Comparison of ENCODE assay signal across 13 cellular contexts in the genomic region with DNA sequence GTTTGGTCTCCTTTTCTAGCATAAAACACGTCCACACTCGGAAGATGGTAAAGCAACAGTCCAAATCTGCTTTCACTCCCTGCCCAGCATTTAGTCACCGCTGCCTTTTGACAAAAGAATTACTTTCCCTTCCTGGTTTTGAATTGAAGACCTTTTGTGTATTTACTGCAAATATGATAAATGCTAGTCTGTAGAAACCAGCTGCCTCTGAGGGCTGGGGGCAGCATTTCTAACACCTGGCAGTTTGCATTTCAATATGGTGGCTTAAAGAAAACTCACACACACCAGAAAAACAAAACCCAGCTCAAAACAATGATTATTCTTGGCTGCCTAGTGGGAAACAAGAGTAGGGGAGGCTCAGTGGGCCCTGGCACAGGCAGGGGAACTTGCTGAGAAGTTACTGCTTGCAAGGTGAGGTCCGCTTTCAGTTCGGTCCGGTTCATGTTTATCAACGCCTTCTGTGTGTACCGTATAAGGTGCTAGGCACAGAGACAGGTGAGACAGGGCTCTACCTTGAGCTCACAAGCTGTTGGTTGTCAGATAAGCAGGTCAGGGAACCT.
DNase-seq lines count a peak whose midpoint lies in the region; ATAC-seq and TF ChIP-seq lines count a peak whose summit lies in the region.
"Had no signal": no experiment of that assay in that cellular context is flagged by ENCODE, and none has a peak within 500 bp of the region (broad histone marks: within the 10 kb centered on the region; RNA-seq: fewer than 3 reads in every experiment).

No MANE protein-coding gene starts in this region.

- H3K27me3 ChIP-seq in DND-41 (ENCODE audit: insufficient read depth, low read length, poor library complexity) (no peaks in the 10 kb centered on the region), HUES48 (ENCODE audit: control insufficient read depth, insufficient read depth, low read length) (no peaks in the 10 kb centered on the region), iPS-15b (ENCODE audit: control insufficient read depth, insufficient read depth, low read length) (no peaks in the 10 kb centered on the region)

- DNase-seq in DND-41 (no peak), NCI-H510A treated with DMSO at 0.1 percent for 48 hours (lab: John Stamatoyannopoulos, UW) (peak; percentile 47), foreskin melanocyte (no peak)
- DNase-seq: activated CD8-positive, alpha-beta T cell treated with anti-CD3 and anti-CD28 coated beads, Interleukin-2, amount 10 ng/mL, durations not matched to agents 7 days and 5 days; hippocampal formation; NCI-H1694 had no signal

- no peak overlapping the region for H3K9ac ChIP-seq in DND-41 (ENCODE audit: low read depth, low read length)
- peak overlapping the region; percentile 0; the same call in 1 of the 2 replicates for H3K9ac ChIP-seq in HUES48 (ENCODE audit: low read depth, low read length)
- H3K9ac ChIP-seq in iPS-15b (ENCODE audit: low read depth, low read length), result peak overlapping the region; percentile 61

- H3K9me3 ChIP-seq in DND-41 (ENCODE audit: insufficient read depth, low read length, severe bottlenecking), result no peaks in the 10 kb centered on the region
- no peaks in the 10 kb centered on the region for H3K9me3 ChIP-seq in HUES48 (ENCODE audit: control insufficient read depth, insufficient read depth, low read length)
- H3K9me3 ChIP-seq in iPS-15b (ENCODE audit: control insufficient read depth, insufficient read depth, low read length), result no peaks in the 10 kb centered on the region

- H3K36me3 ChIP-seq in DND-41 (ENCODE audit: insufficient read depth, low read length), result peaks cover 97% of the 10 kb centered on the region
- H3K36me3 ChIP-seq in HUES48 (ENCODE audit: control insufficient read depth, insufficient read depth, low read length), result peaks cover 5% of the 10 kb centered on the region; the same call in 1 of the 2 replicates
- H3K36me3 ChIP-seq in iPS-15b (ENCODE audit: control insufficient read depth, insufficient read depth, low read length), result no peaks in the 10 kb centered on the region

- H3K27ac ChIP-seq in DND-41 (ENCODE audit: low read length), result peak overlapping the region; percentile 15; the same call in 1 of the 2 replicates
- peak overlapping the region; percentile 86 for H3K27ac ChIP-seq in HUES48 (ENCODE audit: low read depth, low read length)
- H3K27ac ChIP-seq: VCaP had no signal

- H3K4me3 ChIP-seq in DND-41 (ENCODE audit: low read depth in 1 of 2, low read length in 2 of 2), result no peak overlapping the region
- no peak overlapping the region for H3K4me3 ChIP-seq in HUES48 (ENCODE audit: low read depth, low read length)
- peak overlapping the region; percentile 22 for H3K4me3 ChIP-seq in iPS-15b (ENCODE audit: low read depth, low read length)

- H2AFZ ChIP-seq in DND-41 (ENCODE audit: low read depth, low read length), result no peak overlapping the region

- peaks cover 11% of the 10 kb centered on the region; the same call in 1 of the 2 replicates for H3K4me1 ChIP-seq in DND-41 (ENCODE audit: insufficient read depth, low read length)
- peaks cover 44% of the 10 kb centered on the region for H3K4me1 ChIP-seq in HUES48 (ENCODE audit: control insufficient read depth, insufficient read depth, low read length)
- H3K4me1 ChIP-seq in iPS-15b (ENCODE audit: control insufficient read depth, insufficient read depth, low read length), result peaks cover 20% of the 10 kb centered on the region

- H3K79me2 ChIP-seq in DND-41 (ENCODE audit: insufficient read depth, low read length), result peaks cover 99% of the 10 kb centered on the region

- ATAC-seq in DND-41 (ENCODE audit: insufficient read depth, low read depth) (no peak), HG02938 (IDR thresholded peaks at IDR 0.05; ENCODE audit: unreplicated experiment) (no peak), HG02885 (IDR thresholded peaks at IDR 0.05; ENCODE audit: poor library complexity, unreplicated experiment) (no peak)
- ATAC-seq: activated CD8-positive, alpha-beta T cell treated with anti-CD3 and anti-CD28 coated beads, Interleukin-2, amount 10 ng/mL, durations not matched to agents 7 days and 5 days; HCT116; left lobe of liver had no signal

- peaks cover 93% of the 10 kb centered on the region for H4K20me1 ChIP-seq in DND-41 (ENCODE audit: insufficient read depth, low read length)

- TF ChIP-seq CTCF in DND-41 (IDR thresholded peaks at IDR 0.05; ENCODE audit: borderline replicate concordance, extremely low read depth, low read length, poor library complexity, severe bottlenecking), result no peak

- no peak overlapping the region for H3K4me2 ChIP-seq in DND-41 (ENCODE audit: insufficient read depth, low read length)
